23 cellular contexts compared by ENCODE assay signal in the genomic region with DNA sequence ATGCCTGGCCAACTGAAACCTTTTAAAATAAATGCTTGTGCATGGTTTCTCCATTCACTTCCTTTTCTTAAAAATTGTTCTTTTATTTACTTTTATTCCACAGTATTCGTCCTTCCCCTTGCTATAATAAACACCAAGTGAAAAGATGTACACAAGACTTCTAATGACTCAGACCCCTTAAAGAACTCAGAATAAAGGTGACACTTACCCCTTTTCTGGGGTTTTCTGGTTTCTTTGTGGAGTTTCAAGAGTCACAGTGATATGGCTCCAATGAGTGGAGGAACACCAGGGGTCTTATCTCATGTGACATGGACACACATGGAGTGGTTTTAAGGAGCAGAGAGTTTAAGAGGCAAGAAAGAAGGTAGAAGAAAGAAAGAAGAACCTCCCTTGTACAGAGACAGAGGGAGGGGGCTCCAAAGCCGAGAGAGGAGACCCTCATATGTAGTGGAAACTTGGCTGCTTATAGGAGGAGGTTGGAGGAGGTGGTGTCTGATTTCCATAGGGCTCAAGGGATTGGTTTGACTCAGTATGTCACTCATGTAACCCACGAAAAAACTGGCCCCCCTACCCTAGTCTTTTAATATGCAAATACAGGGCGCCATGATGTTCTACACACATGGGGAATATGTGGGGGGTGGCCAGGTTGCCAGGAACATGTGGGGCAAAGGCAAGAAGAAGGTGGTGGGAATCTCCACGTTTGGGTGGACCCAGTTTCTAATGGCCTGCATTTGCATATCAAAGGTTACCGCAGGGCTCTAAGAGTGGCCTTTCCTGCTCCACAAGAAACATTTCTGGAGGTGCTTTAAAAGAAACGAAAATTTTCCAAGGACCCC. TPM values are rescaled to one million over a fixed set of nuclear protein-coding genes. Genes with fewer than 3 reads are reported as not detected.
"Had no signal": no experiment of that assay in that cellular context is flagged by ENCODE, and none has a peak within 500 bp of the region (broad histone marks: within the 10 kb centered on the region; RNA-seq: fewer than 3 reads in every experiment).

No MANE protein-coding gene starts in this region.

- H3K27me3 ChIP-seq: body of pancreas, esophagus squamous epithelium, upper lobe of left lung had no signal

- H3K9me3 Mint-ChIP-seq: naive thymus-derived CD8-positive, alpha-beta T cell; T-cell had no signal

- H3K36me3 ChIP-seq: esophagus squamous epithelium, prostate gland, thoracic aorta, upper lobe of left lung had no signal

- H3K9me3 ChIP-seq: body of pancreas, esophagus squamous epithelium, prostate gland, thoracic aorta, upper lobe of left lung had no signal

- H3K4me1 ChIP-seq: body of pancreas, esophagus squamous epithelium, prostate gland, upper lobe of left lung had no signal

- DNase-seq: activated B cell treated with CpG ODN at 0.5 μM for 24 hours; activated CD4-positive, alpha-beta T cell treated with anti-CD3 and anti-CD28 coated beads, Interleukin-2, amount 10 ng/mL, durations not matched to agents 24 days and 14 days; activated CD8-positive, alpha-beta memory T cell treated with anti-CD3 and anti-CD28 coated beads, Interleukin-2, amount 50 U/mL, for 4 hours; activated gamma-delta T cell; activated naive CD8-positive, alpha-beta T cell treated with anti-CD3 and anti-CD28 coated beads, Interleukin-2, amount 10 ng/mL, durations not matched to agents 7 days and 5 days; activated T-cell treated with anti-CD3 and anti-CD28 coated beads, Interleukin-2, amount 50 U/mL, for 48 hours; body of pancreas; dermis blood vessel endothelial cell; effector memory CD4-positive, alpha-beta T cell; esophagus squamous epithelium; left cardiac atrium; mesendoderm; naive thymus-derived CD8-positive, alpha-beta T cell; right cardiac atrium; T-cell had no signal

- H3K4me3 Mint-ChIP-seq: activated B cell treated with CpG ODN at 0.5 μM for 24 hours; activated CD4-positive, alpha-beta T cell treated with anti-CD3 and anti-CD28 coated beads, Interleukin-2, amount 10 ng/mL, durations not matched to agents 24 days and 14 days; activated naive CD8-positive, alpha-beta T cell treated with anti-CD3 and anti-CD28 coated beads, Interleukin-2, amount 10 ng/mL, durations not matched to agents 7 days and 5 days; naive thymus-derived CD8-positive, alpha-beta T cell; T-cell had no signal

- H3K27me3 Mint-ChIP-seq: activated B cell treated with CpG ODN at 0.5 μM for 24 hours; activated CD4-positive, alpha-beta T cell treated with anti-CD3 and anti-CD28 coated beads, Interleukin-2, amount 10 ng/mL, durations not matched to agents 24 days and 14 days; activated naive CD8-positive, alpha-beta T cell treated with anti-CD3 and anti-CD28 coated beads, Interleukin-2, amount 10 ng/mL, durations not matched to agents 7 days and 5 days; naive thymus-derived CD8-positive, alpha-beta T cell; T-cell had no signal

- ATAC-seq: body of pancreas; left cardiac atrium; naive thymus-derived CD8-positive, alpha-beta T cell; right cardiac atrium; T-cell had no signal

- H3K27ac Mint-ChIP-seq: activated B cell treated with CpG ODN at 0.5 μM for 24 hours; activated CD4-positive, alpha-beta T cell treated with anti-CD3 and anti-CD28 coated beads, Interleukin-2, amount 10 ng/mL, durations not matched to agents 24 days and 14 days; activated naive CD8-positive, alpha-beta T cell treated with anti-CD3 and anti-CD28 coated beads, Interleukin-2, amount 10 ng/mL, durations not matched to agents 7 days and 5 days had no signal

- H3K36me3 Mint-ChIP-seq: naive thymus-derived CD8-positive, alpha-beta T cell; T-cell had no signal

- H3K4me3 ChIP-seq: body of pancreas, esophagus squamous epithelium, prostate gland, thoracic aorta, upper lobe of left lung had no signal

- H3K27ac ChIP-seq: body of pancreas, esophagus squamous epithelium, prostate gland, thoracic aorta, upper lobe of left lung had no signal

- FAIRE-seq: islet of Langerhans had no signal

RNA-seq across cellular contexts. Expression of gene CD69, which starts 22.1 kb away (rescaled TPM):
- total RNA-seq: osteocyte had no signal

RNA-seq across cellular contexts. Expression of gene KLRF1, which starts 44.5 kb away (rescaled TPM):
- total RNA-seq: activated CD4-positive, alpha-beta T cell treated with anti-CD3 and anti-CD28 coated beads, Interleukin-2, amount 10 ng/mL, durations not matched to agents 24 days and 14 days; body of pancreas; cardiac septum; dermis blood vessel endothelial cell; osteocyte; prostate gland; skeletal muscle tissue had no signal

RNA-seq across cellular contexts. Expression of gene CLECL1, which starts 49.9 kb away (rescaled TPM):
- total RNA-seq: body of pancreas, cardiac septum, dermis blood vessel endothelial cell, lower leg skin, osteocyte, prostate gland, skeletal muscle tissue had no signal
